In the genomic region with DNA sequence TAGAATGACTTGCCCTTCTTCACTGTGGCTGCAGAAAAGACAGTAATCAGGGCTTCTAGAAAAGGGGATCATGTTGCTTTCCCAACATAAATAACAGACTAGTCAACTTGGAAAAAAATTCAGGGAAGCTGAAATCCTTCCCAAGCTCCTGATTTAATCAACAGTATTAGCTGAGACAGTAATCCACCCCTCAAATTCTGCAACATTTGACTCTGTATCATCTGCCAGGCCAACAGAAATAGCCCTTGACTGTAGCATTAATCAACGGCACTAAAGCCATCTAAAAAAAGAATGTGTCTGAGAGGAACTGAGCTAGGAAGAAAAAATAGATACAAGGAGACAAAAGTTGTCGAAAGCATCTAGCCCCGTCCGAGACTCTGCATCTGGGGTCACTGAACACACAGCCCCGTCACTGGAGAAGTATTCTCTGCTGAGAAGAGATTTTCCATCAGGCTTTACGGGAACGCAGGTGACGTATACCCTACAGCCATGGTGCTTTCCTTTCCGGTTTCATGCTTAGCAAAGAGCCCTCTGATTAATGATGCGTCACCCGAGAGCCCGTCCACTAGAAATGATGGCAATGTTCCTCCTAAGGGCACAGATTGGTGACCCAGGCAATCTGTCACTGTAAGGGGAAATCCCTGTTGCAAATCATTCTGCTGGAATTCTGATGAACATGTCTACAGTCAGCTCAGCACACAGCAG, we compare ENCODE assay signal across 8 cellular contexts. TPM values are rescaled to one million over a fixed set of nuclear protein-coding genes. Genes with fewer than 3 reads are reported as not detected.
DNase-seq lines count a peak whose midpoint lies in the region; ATAC-seq, FAIRE-seq and TF ChIP-seq lines count a peak whose summit lies in the region.

No MANE protein-coding gene starts in this region.

- 16 to 32% methylated on average over 9 to 12 of the region's 12 CpGs for WGBS in esophagus squamous epithelium, 2 donors
- WGBS in sigmoid colon, 2 donors: 65 to 78% methylated on average over 12 of the region's 12 CpGs

- peak; percentile 27 to 80 for DNase-seq in NOMO-1 (lab: John Stamatoyannopoulos, UW; ENCODE audit: unreplicated experiment in 2 of 2)
- DNase-seq in esophagus squamous epithelium (lab: John Stamatoyannopoulos, UW): no peak
- DNase-seq in retinal pigment epithelial cell (ENCODE audit: low read depth): peak; percentile 82
- DNase-seq in sigmoid colon: no peak
- no peak for DNase-seq in stimulated activated naive CD4-positive, alpha-beta T cell treated with Interleukin-2 at 50 U/mL for 16 hours (lab: John Stamatoyannopoulos, UW)

- H3K27ac ChIP-seq in esophagus squamous epithelium (peak overlapping the region in 3 of 4 donors; percentile 1 to 64 (median 40)), sigmoid colon (peak overlapping the region in 2 of 4 donors; percentile 18 to 76)

- H3K36me3 ChIP-seq in esophagus squamous epithelium (no peaks in the 10 kb centered on the region), sigmoid colon (no peaks in the 10 kb centered on the region)

- peak overlapping the region in 1 of 4 donors; percentile 37 for H3K4me3 ChIP-seq in esophagus squamous epithelium
- peak overlapping the region; percentile 41 for H3K4me3 ChIP-seq in retinal pigment epithelial cell (ENCODE audit: low read length)
- H3K4me3 ChIP-seq in sigmoid colon: no peak overlapping the region

- H3K9me3 ChIP-seq in esophagus squamous epithelium: no peaks in the 10 kb centered on the region
- no peaks in the 10 kb centered on the region for H3K9me3 ChIP-seq in sigmoid colon

- TF ChIP-seq CTCF in esophagus squamous epithelium (IDR thresholded peaks at IDR 0.05): no peak
- no peak for TF ChIP-seq CTCF in retinal pigment epithelial cell (conservative IDR thresholded peaks at IDR 0.05; ENCODE audit: low read depth, low read length)
- no peak for TF ChIP-seq CTCF in sigmoid colon (IDR thresholded peaks at IDR 0.05)

- FAIRE-seq in G401.6 (lab: Jason Lieb, UNC): peak; percentile 91

- TF ChIP-seq POLR2A in esophagus squamous epithelium (IDR thresholded peaks at IDR 0.05) (no peak), sigmoid colon (IDR thresholded peaks at IDR 0.05) (no peak)

- H3K27me3 ChIP-seq in esophagus squamous epithelium: no peaks in the 10 kb centered on the region
- no peaks in the 10 kb centered on the region for H3K27me3 ChIP-seq in sigmoid colon

- intact Hi-C loops in esophagus squamous epithelium (cut with DNase I): no loop called here
- intact Hi-C loops in sigmoid colon (cut with DNase I): no loop called here

- ATAC-seq in GM18519 (IDR thresholded peaks at IDR 0.05; ENCODE audit: low FRiP score, unreplicated experiment): no peak
- ATAC-seq in GM21360 (IDR thresholded peaks at IDR 0.05; ENCODE audit: unreplicated experiment): no peak

- TF ChIP-seq EP300 in sigmoid colon (IDR thresholded peaks at IDR 0.05): peak in 1 of 4 donors; percentile 52

- peaks cover 0 to 5% (median 0%) of the 10 kb centered on the region in 3 donors for H3K4me1 ChIP-seq in esophagus squamous epithelium
- no peaks in the 10 kb centered on the region for H3K4me1 ChIP-seq in sigmoid colon

RNA-seq across cellular contexts. Expression of gene TP53BP2, which starts 42.1 kb away (rescaled TPM):
- total RNA-seq in esophagus squamous epithelium (10 to 100 TPM; 16.4 to 33.2 (median 29.2) TPM), sigmoid colon (10 to 100 TPM; 24.6 to 28.5 (median 26.9) TPM)
- polyA plus RNA-seq in sigmoid colon: 10 to 100 TPM; 10.2 to 13.5 (median 12.9) TPM

Comparison
In these comparisons a context has a peak if more than half of its experiments do, and no peak if none do; other contexts are left out.
1. DNase-seq: peak in NOMO-1 (2 of 2) and retinal pigment epithelial cell (single experiment); none in esophagus squamous epithelium (single experiment), sigmoid colon (single experiment) and stimulated activated naive CD4-positive, alpha-beta T cell treated with Interleukin-2 at 50 U/mL for 16 hours (single experiment).